In genomic region chr2:227592694-227593387, GRCh38 we compare ENCODE assay signal across 18 cellular contexts. TPM values are rescaled to one million over a fixed set of nuclear protein-coding genes. Genes with fewer than 3 reads are reported as not detected.
DNase-seq lines count a peak whose midpoint lies in the region; ATAC-seq and TF ChIP-seq lines count a peak whose summit lies in the region.
"Had no signal": no experiment of that assay in that cellular context is flagged by ENCODE, and none has a peak within 500 bp of the region (broad histone marks: within the 10 kb centered on the region; RNA-seq: fewer than 3 reads in every experiment).

No MANE protein-coding gene starts in this region.

- CTCF ChIA-PET in T-cell (lab: Charles Lee) = no interaction called here

- no peak overlapping the region for H3K4me3 ChIP-seq in epithelial cell of esophagus (ENCODE audit: low read length)
- H3K4me3 ChIP-seq: BLaER1 treated with 17β-estradiol and CSF1 and Interleukin-3, amounts not matched to agents 10 nM and 100 nM; lower lobe of right lung; upper lobe of right lung had no signal

- POLR2A ChIA-PET in T-cell (lab: Charles Lee) = no interaction called here

- H3K4me1 Mint-ChIP-seq in T-cell = peaks cover 0 to 2% (median 2%) of the 10 kb centered on the region in 3 donors
- H3K4me1 Mint-ChIP-seq: nephron had no signal

- DNase-seq in epithelial cell of esophagus (ENCODE audit: low read depth) = peak; percentile 14
- DNase-seq in NCI-H748 (lab: John Stamatoyannopoulos, UW; ENCODE audit: unreplicated experiment) = no peak
- no peak for DNase-seq in T-cell
- DNase-seq in superior temporal gyrus (ENCODE audit: extremely low spot score) = no peak
- DNase-seq: activated gamma-delta T cell, DMS79 treated with DMSO at 0.1 percent for 48 hours, lower lobe of right lung, NCI-H1105, retina, SIG-M5, upper lobe of right lung had no signal

- no peak overlapping the region for H3K4me3 Mint-ChIP-seq in T-cell
- H3K4me3 Mint-ChIP-seq: nephron had no signal

- no peaks in the 10 kb centered on the region for H3K36me3 Mint-ChIP-seq in T-cell

- no peak for TF ChIP-seq CTCF in epithelial cell of esophagus (IDR thresholded peaks at IDR 0.05; ENCODE audit: insufficient read depth, low read depth, low read length, missing control alignments)

- H3K27ac Mint-ChIP-seq in T-cell = no peak overlapping the region
- H3K27ac Mint-ChIP-seq: nephron had no signal

- H3K9me3 Mint-ChIP-seq in T-cell = peaks cover 0 to 5% (median 0%) of the 10 kb centered on the region in 3 donors

- H3K27me3 Mint-ChIP-seq in T-cell = peaks cover 34 to 40% of the 10 kb centered on the region in 2 donors

- ATAC-seq in GM18867 (IDR thresholded peaks at IDR 0.05; ENCODE audit: unreplicated experiment) = peak; percentile 98
- ATAC-seq in GM21423 (IDR thresholded peaks at IDR 0.05; ENCODE audit: unreplicated experiment) = peak; percentile 90
- peak; percentile 90 for ATAC-seq in HG03025 (IDR thresholded peaks at IDR 0.05; ENCODE audit: low FRiP score, unreplicated experiment)
- ATAC-seq in T-cell (replicated peaks in 1 of 4) = no peak
- ATAC-seq: lower lobe of right lung, upper lobe of right lung had no signal

RNA-seq across cellular contexts. Expression of gene SCYGR2, which starts 5.9 kb away (rescaled TPM):
- total RNA-seq in T-cell = not detected
- total RNA-seq: activated CD8-positive, alpha-beta memory T cell treated with anti-CD3 and anti-CD28 coated beads for 36 hours; H1; lower lobe of right lung; upper lobe of right lung had no signal

RNA-seq across cellular contexts. Expression of gene SCYGR3, which starts 21.8 kb away (rescaled TPM):
- total RNA-seq in T-cell = not detected
- total RNA-seq: activated CD8-positive, alpha-beta memory T cell treated with anti-CD3 and anti-CD28 coated beads for 36 hours; H1; lower lobe of right lung; upper lobe of right lung had no signal

RNA-seq across cellular contexts. Expression of gene SCYGR4, which starts 24.5 kb away (rescaled TPM):
- not detected for total RNA-seq in T-cell
- total RNA-seq: activated CD8-positive, alpha-beta memory T cell treated with anti-CD3 and anti-CD28 coated beads for 36 hours; H1; lower lobe of right lung; upper lobe of right lung had no signal

Comparison
In these comparisons a context has a peak if more than half of its experiments do, and no peak if none do; other contexts are left out.
1. ATAC-seq: peak in GM18867 (single experiment), GM21423 (single experiment) and HG03025 (single experiment); none in T-cell (0 of 4).